ENCODE assay signal across 7 cellular contexts in genomic region chr15:60806991-60807390, GRCh38.
DNase-seq lines count a peak whose midpoint lies in the region; ATAC-seq and TF ChIP-seq lines count a peak whose summit lies in the region.
"Not testable (repeated sequence)": the region's sequence is repeated elsewhere in the genome, so short reads cannot be mapped to it uniquely, and the experiment has no call there.

No MANE protein-coding gene starts in this region.

- H3K4me1 Mint-ChIP-seq in T-cell = peaks cover 75 to 89% (median 84%) of the 10 kb centered on the region in 3 donors
- peaks cover 70% of the 10 kb centered on the region for H3K4me1 Mint-ChIP-seq in activated CD4-positive, alpha-beta T cell treated with anti-CD3 and anti-CD28 coated beads for 36 hours
- H3K4me1 Mint-ChIP-seq in activated T-cell treated with anti-CD3 and anti-CD28 coated beads, Interleukin-2, amount 50 U/mL, for 24 hours (ENCODE audit: low read depth) = peaks cover 80% of the 10 kb centered on the region
- peaks cover 69% of the 10 kb centered on the region for H3K4me1 Mint-ChIP-seq in activated naive CD4-positive, alpha-beta T cell treated with anti-CD3 and anti-CD28 coated beads, Interleukin-2, amount 50 U/mL, for 24 hours
- peaks cover 42% of the 10 kb centered on the region for H3K4me1 Mint-ChIP-seq in central memory CD8-positive, alpha-beta T cell
- H3K4me1 Mint-ChIP-seq in stimulated activated effector memory CD8-positive, alpha-beta T cell treated with anti-CD3 and anti-CD28 coated beads, Interleukin-12 subunit alpha, Interleukin-12 subunit beta, amount 100 ng/mL, for 72 hours = peaks cover 41% of the 10 kb centered on the region

- intact Hi-C loops in activated CD4-positive, alpha-beta T cell treated with anti-CD3 and anti-CD28 coated beads for 36 hours (cut with DNase I, micrococcal nuclease) = loop anchor here (1.0 to 10.0 kb wide), 2 partner anchors 8 to 412 kb away; partner anchors contain the start of gene ANXA2 (in 1 of the 2)

- not testable (repeated sequence) for H3K4me3 ChIP-seq in GM12865 (ENCODE audit: low read depth, low read length)

- CTCF ChIA-PET in T-cell (lab: Charles Lee) = not testable (repeated sequence)
- CTCF ChIA-PET in activated CD4-positive, alpha-beta T cell treated with anti-CD3 and anti-CD28 coated beads for 36 hours (lab: Charles Lee) = interaction anchor here (0.9 to 1.2 kb wide), 4 partner anchors 9 to 221 kb away, joined by 3 to 6 read pairs (median 4); no protein-coding TSS in a partner anchor

- not testable (repeated sequence) for H3K9me3 Mint-ChIP-seq in T-cell; activated CD4-positive, alpha-beta T cell treated with anti-CD3 and anti-CD28 coated beads for 36 hours (ENCODE audit: low read depth); activated T-cell treated with anti-CD3 and anti-CD28 coated beads, Interleukin-2, amount 50 U/mL, for 24 hours; activated naive CD4-positive, alpha-beta T cell treated with anti-CD3 and anti-CD28 coated beads, Interleukin-2, amount 50 U/mL, for 24 hours; central memory CD8-positive, alpha-beta T cell; stimulated activated effector memory CD8-positive, alpha-beta T cell treated with anti-CD3 and anti-CD28 coated beads, Interleukin-12 subunit alpha, Interleukin-12 subunit beta, amount 100 ng/mL, for 72 hours

- not testable (repeated sequence) for H3K27me3 Mint-ChIP-seq in T-cell; activated CD4-positive, alpha-beta T cell treated with anti-CD3 and anti-CD28 coated beads for 36 hours; activated T-cell treated with anti-CD3 and anti-CD28 coated beads, Interleukin-2, amount 50 U/mL, for 24 hours; activated naive CD4-positive, alpha-beta T cell treated with anti-CD3 and anti-CD28 coated beads, Interleukin-2, amount 50 U/mL, for 24 hours; central memory CD8-positive, alpha-beta T cell

- not testable (repeated sequence) for TF ChIP-seq CTCF in GM12865 (IDR thresholded peaks at IDR 0.05; ENCODE audit: insufficient read depth, low read depth, low read length, missing control alignments)

- DNase-seq in GM12865 (ENCODE audit: low read depth) = peak; percentile 10
- DNase-seq in T-cell; activated CD4-positive, alpha-beta T cell treated with anti-CD3 and anti-CD28 coated beads for 36 hours; activated T-cell treated with anti-CD3 and anti-CD28 coated beads, Interleukin-2, amount 50 U/mL, for 24 hours; central memory CD8-positive, alpha-beta T cell (ENCODE audit: low spot score in 2 of 2); stimulated activated effector memory CD8-positive, alpha-beta T cell treated with anti-CD3 and anti-CD28 coated beads, Interleukin-12 subunit alpha, Interleukin-12 subunit beta, amount 100 ng/mL, for 72 hours (ENCODE audit: low spot score in 2 of 2): not testable (repeated sequence)

- POLR2A ChIA-PET in T-cell (lab: Charles Lee) = interaction anchor here in 1 of 2 donors (1.2 kb wide), 1 partner anchor 66 kb away, joined by 4 read pairs; no protein-coding TSS in a partner anchor
- POLR2A ChIA-PET in activated CD4-positive, alpha-beta T cell treated with anti-CD3 and anti-CD28 coated beads for 36 hours (lab: Charles Lee) = interaction anchor here (1.0 to 2.7 kb wide), 2 partner anchors 37 to 86 kb away, joined by 4 to 10 read pairs; no protein-coding TSS in a partner anchor

- not testable (repeated sequence) for H3K36me3 Mint-ChIP-seq in T-cell; activated CD4-positive, alpha-beta T cell treated with anti-CD3 and anti-CD28 coated beads for 36 hours (ENCODE audit: low read depth); activated T-cell treated with anti-CD3 and anti-CD28 coated beads, Interleukin-2, amount 50 U/mL, for 24 hours (ENCODE audit: low read depth); activated naive CD4-positive, alpha-beta T cell treated with anti-CD3 and anti-CD28 coated beads, Interleukin-2, amount 50 U/mL, for 24 hours; central memory CD8-positive, alpha-beta T cell (ENCODE audit: insufficient read depth); stimulated activated effector memory CD8-positive, alpha-beta T cell treated with anti-CD3 and anti-CD28 coated beads, Interleukin-12 subunit alpha, Interleukin-12 subunit beta, amount 100 ng/mL, for 72 hours

- not testable (repeated sequence) for ATAC-seq in T-cell (replicated peaks in 1 of 4); central memory CD8-positive, alpha-beta T cell (replicated peaks; ENCODE audit: extremely low read depth, poor library complexity, severe bottlenecking)
- peak; percentile 84 for ATAC-seq in activated CD4-positive, alpha-beta T cell treated with anti-CD3 and anti-CD28 coated beads for 36 hours
- ATAC-seq in stimulated activated effector memory CD8-positive, alpha-beta T cell treated with anti-CD3 and anti-CD28 coated beads, Interleukin-12 subunit alpha, Interleukin-12 subunit beta, amount 100 ng/mL, for 72 hours = peak; percentile 96

- peak overlapping the region; percentile 32 to 53 (median 40) for H3K4me3 Mint-ChIP-seq in T-cell
- not testable (repeated sequence) for H3K4me3 Mint-ChIP-seq in activated CD4-positive, alpha-beta T cell treated with anti-CD3 and anti-CD28 coated beads for 36 hours; activated T-cell treated with anti-CD3 and anti-CD28 coated beads, Interleukin-2, amount 50 U/mL, for 24 hours
- peak overlapping the region; percentile 16 for H3K4me3 Mint-ChIP-seq in activated naive CD4-positive, alpha-beta T cell treated with anti-CD3 and anti-CD28 coated beads, Interleukin-2, amount 50 U/mL, for 24 hours
- peak overlapping the region; percentile 55 for H3K4me3 Mint-ChIP-seq in central memory CD8-positive, alpha-beta T cell
- peak overlapping the region; percentile 12 for H3K4me3 Mint-ChIP-seq in stimulated activated effector memory CD8-positive, alpha-beta T cell treated with anti-CD3 and anti-CD28 coated beads, Interleukin-12 subunit alpha, Interleukin-12 subunit beta, amount 100 ng/mL, for 72 hours

- peak overlapping the region; percentile 90 to 92 for H3K27ac Mint-ChIP-seq in T-cell
- H3K27ac Mint-ChIP-seq in activated CD4-positive, alpha-beta T cell treated with anti-CD3 and anti-CD28 coated beads for 36 hours = peak overlapping the region; percentile 59
- H3K27ac Mint-ChIP-seq in activated T-cell treated with anti-CD3 and anti-CD28 coated beads, Interleukin-2, amount 50 U/mL, for 24 hours = peak overlapping the region; percentile 77
- H3K27ac Mint-ChIP-seq in activated naive CD4-positive, alpha-beta T cell treated with anti-CD3 and anti-CD28 coated beads, Interleukin-2, amount 50 U/mL, for 24 hours = peak overlapping the region; percentile 23
- H3K27ac Mint-ChIP-seq in central memory CD8-positive, alpha-beta T cell (ENCODE audit: low read depth) = peak overlapping the region; percentile 54
- H3K27ac Mint-ChIP-seq in stimulated activated effector memory CD8-positive, alpha-beta T cell treated with anti-CD3 and anti-CD28 coated beads, Interleukin-12 subunit alpha, Interleukin-12 subunit beta, amount 100 ng/mL, for 72 hours = not testable (repeated sequence)
